Comparison of ENCODE assay signal across 8 cellular contexts in the genomic region with DNA sequence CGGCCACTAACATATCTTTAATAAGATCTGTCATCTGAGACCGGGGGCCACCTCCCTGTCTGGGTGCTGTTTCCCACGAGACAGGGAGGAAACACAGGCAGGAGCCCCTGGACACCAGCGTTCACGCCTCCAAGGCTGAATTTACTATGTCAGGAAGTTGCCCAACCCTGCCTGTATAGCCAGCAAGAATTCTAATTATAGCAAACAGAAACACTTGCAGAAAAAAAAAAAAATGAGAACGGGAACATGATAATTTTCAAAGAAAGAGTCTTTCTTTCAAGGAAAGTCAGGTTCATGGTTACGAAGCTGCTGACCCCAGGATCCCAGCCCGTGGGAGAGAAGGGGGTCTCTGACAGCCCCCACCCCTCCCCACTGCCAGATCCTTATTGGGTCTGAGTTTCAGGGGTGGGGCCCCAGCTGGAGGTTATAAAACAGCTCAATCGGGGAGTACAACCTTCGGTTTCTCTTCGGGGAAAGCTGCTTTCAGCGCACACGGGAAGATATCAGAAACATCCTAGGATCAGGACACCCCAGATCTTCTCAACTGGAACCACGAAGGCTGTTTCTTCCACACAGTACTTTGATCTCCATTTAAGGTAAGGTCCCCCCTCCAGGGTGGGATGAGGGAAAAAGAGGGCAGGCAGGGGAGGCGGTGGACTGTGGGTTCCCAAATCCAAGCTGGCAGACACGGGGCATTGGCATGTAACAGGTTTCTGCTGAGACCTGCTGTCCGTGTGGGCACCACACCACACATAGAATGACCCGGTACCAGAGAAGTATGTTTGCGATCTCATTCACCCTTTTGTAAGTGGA. TPM values are rescaled to one million over a fixed set of nuclear protein-coding genes. Genes with fewer than 3 reads are reported as not detected.
A peak's percentile ranks its signal among the peaks of the same experiment; 100 is the strongest.
DNase-seq lines count a peak whose midpoint lies in the region; ATAC-seq and TF ChIP-seq lines count a peak whose summit lies in the region.

Gene IL3RA, plus strand, starts transcription at position 455 of the 813 bp plus-strand sequence. CDS start 4,981 bp downstream, outside the sequence.

- H3K27ac ChIP-seq in CD4-positive, alpha-beta memory T cell (ENCODE audit: low read depth, low read length) = no peak within 1 kb of the TSS
- H3K27ac ChIP-seq in dorsolateral prefrontal cortex = peak within 1 kb of the TSS in 33 of 59 donors; percentile 4 to 80 (median 37)

- ATAC-seq in GM21367 (IDR thresholded peaks at IDR 0.05; ENCODE audit: unreplicated experiment) = peak; percentile 58
- peak; percentile 82 to 87 for ATAC-seq in natural killer cell treated with Interleukin-12 subunit alpha and Interleukin-12 subunit beta and Interleukin-15 and Interleukin-18, amount 100 ng/mL, for 72 hours

- H3K9me3 Mint-ChIP-seq in CD4-positive, alpha-beta memory T cell = peaks cover 0 to 17% (median 7%) of the 10 kb centered on the region in 8 donors
- no peaks in the 10 kb centered on the region for H3K9me3 Mint-ChIP-seq in natural killer cell treated with Interleukin-12 subunit alpha and Interleukin-12 subunit beta and Interleukin-15 and Interleukin-18, amount 100 ng/mL, for 72 hours

- H3K4me1 ChIP-seq in CD4-positive, alpha-beta memory T cell (ENCODE audit: insufficient read depth, low read length) = peaks cover 11% of the 10 kb centered on the region

- H3K4me1 Mint-ChIP-seq in CD4-positive, alpha-beta memory T cell = peaks cover 6 to 19% (median 12%) of the 10 kb centered on the region in 4 donors
- H3K4me1 Mint-ChIP-seq in natural killer cell treated with Interleukin-12 subunit alpha and Interleukin-12 subunit beta and Interleukin-15 and Interleukin-18, amount 100 ng/mL, for 72 hours (ENCODE audit: low read depth in 2 of 2) = peaks cover 18 to 26% of the 10 kb centered on the region in 2 donors

- H3K4me3 ChIP-seq in CD4-positive, alpha-beta memory T cell (ENCODE audit: low read length in 2 of 2) = peak within 1 kb of the TSS; percentile 24 to 38
- peak within 1 kb of the TSS in 56 of 59 donors; percentile 5 to 61 (median 38) for H3K4me3 ChIP-seq in dorsolateral prefrontal cortex

- H3K27me3 ChIP-seq in CD4-positive, alpha-beta memory T cell (ENCODE audit: insufficient read depth, low read length) = no peaks in the 10 kb centered on the region
- H3K27me3 ChIP-seq in dorsolateral prefrontal cortex = peaks cover 0 to 11% (median 0%) of the 10 kb centered on the region in 45 donors

- POLR2A ChIA-PET in CD4-positive, alpha-beta memory T cell (lab: Charles Lee; ENCODE audit: partially characterized antibody) = no interaction called here

- peak within 1 kb of the TSS in 6 of 7 donors; percentile 3 to 73 (median 24) for H3K27ac Mint-ChIP-seq in CD4-positive, alpha-beta memory T cell
- H3K27ac Mint-ChIP-seq in natural killer cell treated with Interleukin-12 subunit alpha and Interleukin-12 subunit beta and Interleukin-15 and Interleukin-18, amount 100 ng/mL, for 72 hours = peak within 1 kb of the TSS; percentile 88 to 94

- peak within 1 kb of the TSS; percentile 77 to 93 (median 83) for H3K4me3 Mint-ChIP-seq in CD4-positive, alpha-beta memory T cell
- peak within 1 kb of the TSS; percentile 96 for H3K4me3 Mint-ChIP-seq in natural killer cell treated with Interleukin-12 subunit alpha and Interleukin-12 subunit beta and Interleukin-15 and Interleukin-18, amount 100 ng/mL, for 72 hours

- no peaks in the 10 kb centered on the region for H3K9me3 ChIP-seq in CD4-positive, alpha-beta memory T cell (ENCODE audit: control insufficient read depth in 1 of 2, low read length in 2 of 2)

- TF ChIP-seq CTCF in dorsolateral prefrontal cortex (IDR thresholded peaks at IDR 0.05 in 54 of 56, conservative IDR thresholded peaks at IDR 0.05 in 2 of 56; ENCODE audit: low read depth in 1 of 56, partially characterized antibody in 56 of 56) = no peak

- in situ Hi-C loops in G401 (cut with HindIII; ENCODE audit: low sequenced_read_pairs) = no loop called here

- no peaks in the 10 kb centered on the region for H3K36me3 ChIP-seq in CD4-positive, alpha-beta memory T cell (ENCODE audit: insufficient read depth, low read length)

- H3K36me3 Mint-ChIP-seq in CD4-positive, alpha-beta memory T cell = peaks cover 1 to 3% of the 10 kb centered on the region in 2 donors
- no peaks in the 10 kb centered on the region for H3K36me3 Mint-ChIP-seq in natural killer cell treated with Interleukin-12 subunit alpha and Interleukin-12 subunit beta and Interleukin-15 and Interleukin-18, amount 100 ng/mL, for 72 hours

- intact Hi-C loops in CD4-positive, alpha-beta memory T cell (cut with micrococcal nuclease) = no loop called here
- intact Hi-C loops in dorsolateral prefrontal cortex (cut with DNase I) = no loop called here

- CTCF ChIA-PET in CD4-positive, alpha-beta memory T cell (lab: Charles Lee; ENCODE audit: partially characterized antibody) = no interaction called here

- peaks cover 2 to 20% of the 10 kb centered on the region in 2 donors for H3K27me3 Mint-ChIP-seq in CD4-positive, alpha-beta memory T cell
- peaks cover 0 to 3% of the 10 kb centered on the region in 2 donors for H3K27me3 Mint-ChIP-seq in natural killer cell treated with Interleukin-12 subunit alpha and Interleukin-12 subunit beta and Interleukin-15 and Interleukin-18, amount 100 ng/mL, for 72 hours

- DNase-seq in CD4-positive, alpha-beta memory T cell = peak in 2 of 5 donors; percentile 4 to 22
- DNase-seq in NCI-H2227 (lab: John Stamatoyannopoulos, UW; ENCODE audit: unreplicated experiment) = peak; percentile 46
- DNase-seq in dorsolateral prefrontal cortex = peak in 3 of 10 donors; percentile 5 to 46 (median 33)
- DNase-seq in natural killer cell treated with Interleukin-12 subunit alpha and Interleukin-12 subunit beta and Interleukin-15 and Interleukin-18, amount 100 ng/mL, for 72 hours (ENCODE audit: low spot score) = peak; percentile 76
- no peak for DNase-seq in cerebellar nuclear complex (lab: John Stamatoyannopoulos, UW)
- no peak for DNase-seq in effector CD4-positive, alpha-beta T cell
- DNase-seq in G401 (ENCODE audit: low spot score) = no peak

RNA-seq across cellular contexts. Expression of gene IL3RA, which starts in this region (rescaled TPM):
- under 1 TPM in 1 of 2 experiments, not detected in 1; 0.53 TPM for total RNA-seq in CD4-positive, alpha-beta memory T cell
- under 1 TPM in 1 of 2 donors, not detected in 1; 0.29 TPM for polyA plus RNA-seq in CD4-positive, alpha-beta memory T cell
- total RNA-seq in dorsolateral prefrontal cortex = 1 to 10 TPM in 99 of 120 experiments, under 1 TPM in 21; 0.29 to 8.8 (median 2.0) TPM
- 10 to 100 TPM; 13.1 to 29.2 TPM for total RNA-seq in natural killer cell treated with Interleukin-12 subunit alpha and Interleukin-12 subunit beta and Interleukin-15 and Interleukin-18, amount 100 ng/mL, for 72 hours
- not detected in 2 replicates for total RNA-seq in G401 (2014; rRNA removed; shearing (Covaris generic))

Comparison
In these comparisons a context has a peak if more than half of its experiments do, and no peak if none do; other contexts are left out.
1. DNase-seq: peak in NCI-H2227 (single experiment) and natural killer cell treated with Interleukin-12 subunit alpha and Interleukin-12 subunit beta and Interleukin-15 and Interleukin-18, amount 100 ng/mL, for 72 hours (single experiment); none in cerebellar nuclear complex (0 of 2), effector CD4-positive, alpha-beta T cell (single experiment) and G401 (single experiment).